Comparison of ENCODE assay signal across 11 cellular contexts in the genomic region with DNA sequence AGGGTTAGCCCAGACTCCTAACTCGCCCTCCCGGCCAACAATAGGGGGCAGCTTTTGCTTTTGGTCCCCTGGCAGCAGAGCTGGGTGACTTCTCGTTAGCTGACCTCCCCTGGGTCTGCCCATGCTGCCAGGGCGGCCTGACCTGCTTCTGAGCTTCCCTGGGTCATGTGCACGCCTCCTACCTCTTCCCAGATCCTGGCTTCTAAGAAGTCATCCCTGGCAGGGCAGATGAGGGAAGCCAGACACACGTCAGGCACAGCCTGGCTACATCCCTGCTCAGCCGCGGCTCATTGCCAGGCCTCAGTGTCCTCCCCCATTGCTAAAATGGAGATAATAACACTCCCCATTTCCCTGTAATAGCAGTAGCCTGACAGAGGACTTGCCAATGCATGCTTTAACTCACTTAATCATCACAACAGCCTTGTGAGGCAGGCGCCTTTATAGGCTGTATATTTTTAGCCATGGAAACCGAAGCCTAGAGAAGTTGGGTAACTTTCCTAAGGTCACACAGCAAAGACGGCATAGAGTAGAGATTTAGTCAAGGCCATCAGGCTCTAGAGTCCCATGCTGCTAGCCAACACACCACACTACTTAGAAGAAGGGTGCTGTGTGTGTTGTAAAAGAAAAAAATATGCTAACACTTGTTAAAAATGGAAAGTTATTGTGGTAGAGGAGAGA. TPM values are rescaled to one million over a fixed set of nuclear protein-coding genes. Genes with fewer than 3 reads are reported as not detected.
A peak's percentile ranks its signal among the peaks of the same experiment; 100 is the strongest.
DNase-seq lines count a peak whose midpoint lies in the region; ATAC-seq and TF ChIP-seq lines count a peak whose summit lies in the region.
"Had no signal": no experiment of that assay in that cellular context is flagged by ENCODE, and none has a peak within 500 bp of the region (broad histone marks: within the 10 kb centered on the region; RNA-seq: fewer than 3 reads in every experiment).

No MANE protein-coding gene starts in this region.

- DNase-seq in activated T-cell treated with anti-CD3 and anti-CD28 coated beads, Interleukin-2, amount 50 U/mL, for 72 hours, result no peak
- DNase-seq in activated T-cell treated with anti-CD3 and anti-CD28 coated beads for 4 hours (no peak), mammary epithelial cell (peak; percentile 88), left lung (peak in 1 of 2 donors; percentile 56), type B pancreatic cell (ENCODE audit: extremely low spot score, unreplicated experiment) (no peak), HuH-7.5 (ENCODE audit: low spot score) (no peak)

- H3K36me3 ChIP-seq in mammary epithelial cell (ENCODE audit: insufficient read depth, low read length) (peaks cover 5% of the 10 kb centered on the region), left lung (peaks cover 0 to 23% of the 10 kb centered on the region in 2 donors)
- H3K36me3 ChIP-seq: cardiac muscle cell had no signal

- H3K4me3 ChIP-seq in mammary epithelial cell (replicated peaks in 1 of 3; ENCODE audit: insufficient read depth in 1 of 3, low read depth in 2 of 3, low read length in 3 of 3) (peak overlapping the region in 1 of 3 experiments; percentile 5), left lung (peak overlapping the region in 1 of 2 donors; percentile 67)
- H3K4me3 ChIP-seq: cardiac muscle cell, SK-N-MC had no signal

- H3K27ac ChIP-seq in mammary epithelial cell (ENCODE audit: insufficient read depth, low read depth, low read length) (peak overlapping the region; percentile 44), left lung (peak overlapping the region in 1 of 2 donors; percentile 8)
- H3K27ac ChIP-seq: cardiac muscle cell, SK-N-MC had no signal

- H3K9me3 ChIP-seq in mammary epithelial cell (replicated peaks; ENCODE audit: insufficient read depth, low read length) (no peaks in the 10 kb centered on the region), left lung (no peaks in the 10 kb centered on the region)

- H3K27me3 ChIP-seq in mammary epithelial cell (ENCODE audit: insufficient read depth, low read length) (no peaks in the 10 kb centered on the region), left lung (no peaks in the 10 kb centered on the region)

- CTCF ChIA-PET in mammary epithelial cell (lab: Charles Lee; ENCODE audit: low non-redundant PET), result interaction anchor here (0.6 kb wide), 1 partner anchor 78 kb away, joined by 8 read pairs; no protein-coding TSS in a partner anchor

- dilution Hi-C loops in mammary epithelial cell (cut with HindIII; ENCODE audit: low sequenced_read_pairs), result no loop called here

- peaks cover 0 to 4% of the 10 kb centered on the region in 2 donors for H3K36me3 Mint-ChIP-seq in activated T-cell treated with anti-CD3 and anti-CD28 coated beads, Interleukin-2, amount 50 U/mL, for 72 hours (ENCODE audit: insufficient read depth in 2 of 2)
- H3K36me3 Mint-ChIP-seq in type B pancreatic cell, result peaks cover 5% of the 10 kb centered on the region

- intact Hi-C loops in mammary epithelial cell (cut with micrococcal nuclease), result loop anchor here (1.0 to 2.0 kb wide), 2 partner anchors 14 to 55 kb away; partner anchors contain the start of gene CATSPERG
- intact Hi-C loops in left lung (cut with DNase I), result no loop called here

- 53% methylated on average over 8 of the region's 11 CpGs for WGBS in mammary epithelial cell (ENCODE audit: low coverage, missing lambda C conversion rate)

- H3K9ac ChIP-seq in mammary epithelial cell (ENCODE audit: insufficient read depth, low read length), result no peak overlapping the region

- no peaks in the 10 kb centered on the region for H4K20me1 ChIP-seq in mammary epithelial cell (ENCODE audit: insufficient read depth, low read length)

- H3K4me3 Mint-ChIP-seq in activated T-cell treated with anti-CD3 and anti-CD28 coated beads, Interleukin-2, amount 50 U/mL, for 72 hours, result peak overlapping the region; percentile 90 to 93
- peak overlapping the region; percentile 75 for H3K4me3 Mint-ChIP-seq in type B pancreatic cell

- peak overlapping the region; percentile 1 for H3K27ac Mint-ChIP-seq in activated T-cell treated with anti-CD3 and anti-CD28 coated beads, Interleukin-2, amount 50 U/mL, for 72 hours
- peak overlapping the region; percentile 64 for H3K27ac Mint-ChIP-seq in type B pancreatic cell

- peak overlapping the region; percentile 95 for H3K4me2 ChIP-seq in mammary epithelial cell (ENCODE audit: insufficient read depth, low read depth, low read length)

- H2AFZ ChIP-seq in mammary epithelial cell (ENCODE audit: low read depth, low read length), result no peak overlapping the region

- peaks cover 51% of the 10 kb centered on the region for H3K79me2 ChIP-seq in mammary epithelial cell (ENCODE audit: insufficient read depth, low read length)

- H3K9me3 Mint-ChIP-seq in activated T-cell treated with anti-CD3 and anti-CD28 coated beads, Interleukin-2, amount 50 U/mL, for 72 hours, result no peaks in the 10 kb centered on the region
- H3K9me3 Mint-ChIP-seq in type B pancreatic cell, result no peaks in the 10 kb centered on the region

- peaks cover 39% of the 10 kb centered on the region for H3K4me1 ChIP-seq in mammary epithelial cell (ENCODE audit: insufficient read depth, low read length)
- peaks cover 27 to 48% of the 10 kb centered on the region in 2 donors for H3K4me1 ChIP-seq in left lung

- in situ Hi-C loops in mammary epithelial cell (cut with MboI; ENCODE audit: low sequenced_read_pairs in 2 of 2), result no loop called here

- TF ChIP-seq CTCF in mammary epithelial cell (conservative IDR thresholded peaks at IDR 0.05 in 1 of 2, IDR thresholded peaks at IDR 0.05 in 1 of 2; ENCODE audit: extremely low read depth in 1 of 2, insufficient read depth in 1 of 2, low read depth in 1 of 2, low read length in 2 of 2) (no peak), left lung (IDR thresholded peaks at IDR 0.05) (no peak), type B pancreatic cell (conservative IDR thresholded peaks at IDR 0.05) (no peak)

- H3K4me1 Mint-ChIP-seq in activated T-cell treated with anti-CD3 and anti-CD28 coated beads, Interleukin-2, amount 50 U/mL, for 72 hours (ENCODE audit: low read depth), result peaks cover 40% of the 10 kb centered on the region
- no peaks in the 10 kb centered on the region for H3K4me1 Mint-ChIP-seq in type B pancreatic cell (ENCODE audit: unreplicated experiment)

- BruUV-seq in mammary epithelial cell (replicated peaks; lab: Mats Ljungman, UMichigan), result no TSS peak

- ATAC-seq in activated T-cell treated with anti-CD3 and anti-CD28 coated beads, Interleukin-2, amount 50 U/mL, for 72 hours (replicated peaks in 1 of 2), result no peak
- peak; percentile 16 for ATAC-seq in left lung
- ATAC-seq in GM18909 (IDR thresholded peaks at IDR 0.05; ENCODE audit: poor library complexity, unreplicated experiment), result no peak
- ATAC-seq in GM21576 (IDR thresholded peaks at IDR 0.05; ENCODE audit: unreplicated experiment), result no peak

- no peaks in the 10 kb centered on the region for H3K27me3 Mint-ChIP-seq in activated T-cell treated with anti-CD3 and anti-CD28 coated beads, Interleukin-2, amount 50 U/mL, for 72 hours (ENCODE audit: low read depth)
- H3K27me3 Mint-ChIP-seq in type B pancreatic cell, result peaks cover 52% of the 10 kb centered on the region

RNA-seq across cellular contexts. Expression of gene KCNK6, which starts 2.1 kb away (rescaled TPM):
- total RNA-seq in activated T-cell treated with anti-CD3 and anti-CD28 coated beads, Interleukin-2, amount 50 U/mL, for 72 hours, result 10 to 100 TPM; 10.2 to 10.3 TPM
- total RNA-seq in mammary epithelial cell, result 10 to 100 TPM; 14.2 to 46.6 TPM
- polyA plus RNA-seq in mammary epithelial cell, result 17.8 TPM
- 3.0 TPM for polyA minus RNA-seq in mammary epithelial cell
- 10 to 100 TPM; 11.8 to 12.4 TPM for total RNA-seq in left lung
- 5.2 and 14.4 TPM in 2 replicates for total RNA-seq in type B pancreatic cell (ENCODE audit: low replicate concordance)
- polyA plus RNA-seq: neural cell had no signal

RNA-seq across cellular contexts. Expression of gene YIF1B, which starts 6.0 kb away (rescaled TPM):
- total RNA-seq in activated T-cell treated with anti-CD3 and anti-CD28 coated beads, Interleukin-2, amount 50 U/mL, for 72 hours, result 10 to 100 TPM; 70.3 TPM
- total RNA-seq in mammary epithelial cell, result 10 to 100 TPM; 43.8 to 74.7 TPM
- polyA plus RNA-seq in mammary epithelial cell, result 44.8 TPM
- 20.7 TPM for polyA minus RNA-seq in mammary epithelial cell
- total RNA-seq in left lung, result 10 to 100 TPM; 52.0 to 59.6 TPM
- 41.0 and 42.9 TPM in 2 replicates for total RNA-seq in type B pancreatic cell (ENCODE audit: low replicate concordance)

RNA-seq across cellular contexts. Expression of gene CATSPERG, which starts 13.8 kb away (rescaled TPM):
- 1 to 10 TPM; 6.4 to 6.7 TPM for total RNA-seq in activated T-cell treated with anti-CD3 and anti-CD28 coated beads, Interleukin-2, amount 50 U/mL, for 72 hours
- total RNA-seq in mammary epithelial cell, result 1 to 10 TPM in 1 of 2 donors, under 1 TPM in 1; 0.83 to 2.8 TPM
- 0.96 TPM for polyA plus RNA-seq in mammary epithelial cell
- polyA minus RNA-seq in mammary epithelial cell, result not detected
- 1 to 10 TPM; 7.6 to 9.6 TPM for total RNA-seq in left lung
- 5.2 and 11.9 TPM in 2 replicates for total RNA-seq in type B pancreatic cell (ENCODE audit: low replicate concordance)

RNA-seq across cellular contexts. Expression of gene C19orf33, which starts 17.7 kb away (rescaled TPM):
- total RNA-seq in activated T-cell treated with anti-CD3 and anti-CD28 coated beads, Interleukin-2, amount 50 U/mL, for 72 hours, result not detected
- 100 to 1,000 TPM in 1 of 2 donors, 10 to 100 TPM in 1; 39.7 to 162 TPM for total RNA-seq in mammary epithelial cell
- polyA plus RNA-seq in mammary epithelial cell, result 445 TPM
- 5.5 TPM for polyA minus RNA-seq in mammary epithelial cell
- total RNA-seq in left lung, result 100 to 1,000 TPM in 1 of 2 donors, 10 to 100 TPM in 1; 63.2 to 120 TPM
- 46.8 and 270 TPM in 2 replicates for total RNA-seq in type B pancreatic cell (ENCODE audit: low replicate concordance)
- polyA plus RNA-seq: neural cell had no signal

RNA-seq across cellular contexts. Expression of gene PSMD8, which starts 52.6 kb away (rescaled TPM):
- 100 to 1,000 TPM; 136 to 168 TPM for total RNA-seq in activated T-cell treated with anti-CD3 and anti-CD28 coated beads, Interleukin-2, amount 50 U/mL, for 72 hours
- total RNA-seq in mammary epithelial cell (100 to 1,000 TPM; 247 to 401 TPM), left lung (100 to 1,000 TPM; 140 to 173 TPM), type B pancreatic cell (ENCODE audit: low replicate concordance) (159 and 176 TPM in 2 replicates)
- polyA plus RNA-seq in mammary epithelial cell, result 458 TPM
- 202 TPM for polyA minus RNA-seq in mammary epithelial cell
